ENCODE assay signal across 32 cellular contexts in genomic region chr5:93609756-93610155, GRCh38. TPM values are rescaled to one million over a fixed set of nuclear protein-coding genes. Genes with fewer than 3 reads are reported as not detected.
"Had no signal": no experiment of that assay in that cellular context is flagged by ENCODE, and none has a peak within 500 bp of the region (broad histone marks: within the 10 kb centered on the region; RNA-seq: fewer than 3 reads in every experiment).

No MANE protein-coding gene starts in this region.

- DNase-seq: activated CD4-positive, alpha-beta T cell treated with anti-CD3 and anti-CD28 coated beads, Interleukin-2, amount 10 ng/mL, durations not matched to agents 7 days and 5 days; activated CD4-positive, alpha-beta T cell treated with anti-CD3 and anti-CD28 coated beads, Interleukin-2, amount 50 U/mL, for 48 hours; activated CD8-positive, alpha-beta T cell treated with anti-CD3 and anti-CD28 coated beads, Interleukin-2, amount 10 ng/mL, durations not matched to agents 7 days and 5 days; activated gamma-delta T cell; activated naive CD4-positive, alpha-beta T cell treated with Interleukin-2 at 50 U/mL for 16 hours; activated naive CD8-positive, alpha-beta T cell treated with anti-CD3 and anti-CD28 coated beads, Interleukin-2, amount 10 ng/mL, durations not matched to agents 7 days and 5 days; activated T-cell treated with anti-CD3 and anti-CD28 coated beads, Interleukin-2, amount 50 U/mL, for 24 hours; amygdala; NCI-H1092 treated with DMSO at 0.1 percent for 48 hours; NCI-H1417; NCI-H146; NCI-H187; NCI-H2029 treated with DMSO at 0.1 percent for 48 hours; NCI-H2107; NCI-H2171 treated with DMSO at 0.1 percent for 48 hours; NCI-H2227 treated with DMSO at 0.1 percent for 48 hours; NCI-H446; NCI-H510A treated with DMSO at 0.1 percent for 48 hours; NCI-H526 treated with DMSO at 0.1 percent for 48 hours; RPMI8226; SHP77 treated with DMSO at 0.1 percent for 48 hours; SK-N-SH had no signal

- H3K4me3 Mint-ChIP-seq: activated CD4-positive, alpha-beta T cell treated with anti-CD3 and anti-CD28 coated beads, Interleukin-2, amount 10 ng/mL, durations not matched to agents 7 days and 5 days; activated CD8-positive, alpha-beta T cell treated with anti-CD3 and anti-CD28 coated beads, Interleukin-2, amount 10 ng/mL, durations not matched to agents 7 days and 5 days; activated naive CD4-positive, alpha-beta T cell treated with anti-CD3 and anti-CD28 coated beads, Interleukin-2, amount 50 U/mL, for 24 hours; activated naive CD8-positive, alpha-beta T cell treated with anti-CD3 and anti-CD28 coated beads, Interleukin-2, amount 10 ng/mL, durations not matched to agents 7 days and 5 days; activated T-cell treated with anti-CD3 and anti-CD28 coated beads, Interleukin-2, amount 50 U/mL, for 24 hours; T-helper 1 cell treated with Interleukin-12 subunit alpha and Interleukin-12 subunit beta and Interleukin-4 antibody, amounts not matched to agents 30 μg/mL and 1 μg/mL, for 36 hours; T-helper 2 cell treated with Interferon-gamma antibody and Interleukin-4, amounts not matched to agents 5 μg/mL and 100 μg/mL, for 36 hours had no signal

- H3K4me1 ChIP-seq: breast epithelium had no signal

- H3K4me2 ChIP-seq: KMS-11, SK-N-SH had no signal

- H3K9me3 ChIP-seq: ascending aorta, breast epithelium, SJSA1, SK-N-SH had no signal

- H3K27ac ChIP-seq: ascending aorta, breast epithelium, KMS-11, SJSA1 had no signal

- H3K36me3 ChIP-seq: ascending aorta, breast epithelium, SJSA1 had no signal

- H3K4me3 ChIP-seq: ascending aorta, breast epithelium, SJSA1 had no signal

- H3K27ac Mint-ChIP-seq: activated CD4-positive, alpha-beta T cell treated with anti-CD3 and anti-CD28 coated beads, Interleukin-2, amount 10 ng/mL, durations not matched to agents 7 days and 5 days; activated CD8-positive, alpha-beta T cell treated with anti-CD3 and anti-CD28 coated beads, Interleukin-2, amount 10 ng/mL, durations not matched to agents 7 days and 5 days; activated naive CD4-positive, alpha-beta T cell treated with anti-CD3 and anti-CD28 coated beads, Interleukin-2, amount 50 U/mL, for 24 hours; activated naive CD8-positive, alpha-beta T cell treated with anti-CD3 and anti-CD28 coated beads, Interleukin-2, amount 10 ng/mL, durations not matched to agents 7 days and 5 days; activated T-cell treated with anti-CD3 and anti-CD28 coated beads, Interleukin-2, amount 50 U/mL, for 24 hours; activated T-helper 2 cell treated with anti-CD3 and anti-CD28 coated beads, Interferon-gamma antibody, Interleukin-2, Interleukin-4, amounts not matched to agents 10 μg/mL and 5 μg/mL and 100 μg/mL, durations not matched to agents 14 hours and 24 hours and 36 hours; T-helper 1 cell treated with Interleukin-12 subunit alpha and Interleukin-12 subunit beta and Interleukin-4 antibody, amounts not matched to agents 30 μg/mL and 1 μg/mL, for 36 hours; T-helper 2 cell treated with Interferon-gamma antibody and Interleukin-4, amounts not matched to agents 5 μg/mL and 100 μg/mL, for 36 hours had no signal

- FAIRE-seq: TTC549 had no signal

- H3K9me3 Mint-ChIP-seq: activated CD4-positive, alpha-beta T cell treated with anti-CD3 and anti-CD28 coated beads, Interleukin-2, amount 10 ng/mL, durations not matched to agents 7 days and 5 days; activated T-helper 2 cell treated with anti-CD3 and anti-CD28 coated beads, Interferon-gamma antibody, Interleukin-2, Interleukin-4, amounts not matched to agents 10 μg/mL and 5 μg/mL and 100 μg/mL, durations not matched to agents 14 hours and 24 hours and 36 hours; T-helper 1 cell treated with Interleukin-12 subunit alpha and Interleukin-12 subunit beta and Interleukin-4 antibody, amounts not matched to agents 30 μg/mL and 1 μg/mL, for 36 hours; T-helper 2 cell treated with Interferon-gamma antibody and Interleukin-4, amounts not matched to agents 5 μg/mL and 100 μg/mL, for 36 hours had no signal

- ATAC-seq: activated CD8-positive, alpha-beta T cell treated with anti-CD3 and anti-CD28 coated beads, Interleukin-2, amount 10 ng/mL, durations not matched to agents 7 days and 5 days; Panc1 had no signal

RNA-seq across cellular contexts. Expression of gene NR2F1, which starts 26.7 kb away (rescaled TPM):
- total RNA-seq: activated CD4-positive, alpha-beta T cell treated with anti-CD3 and anti-CD28 coated beads, Interleukin-2, amount 10 ng/mL, durations not matched to agents 7 days and 5 days; activated CD8-positive, alpha-beta T cell treated with anti-CD3 and anti-CD28 coated beads, Interleukin-2, amount 10 ng/mL, durations not matched to agents 7 days and 5 days; activated naive CD8-positive, alpha-beta T cell treated with anti-CD3 and anti-CD28 coated beads, Interleukin-2, amount 10 ng/mL, durations not matched to agents 7 days and 5 days; activated T-helper 2 cell treated with anti-CD3 and anti-CD28 coated beads, Interferon-gamma antibody, Interleukin-2, Interleukin-4, amounts not matched to agents 10 μg/mL and 5 μg/mL and 100 μg/mL, durations not matched to agents 14 hours and 24 hours and 36 hours had no signal

RNA-seq across cellular contexts. Expression of gene NR2F1-AS1, which starts 28.7 kb away (rescaled TPM):
- total RNA-seq: activated CD4-positive, alpha-beta T cell treated with anti-CD3 and anti-CD28 coated beads, Interleukin-2, amount 10 ng/mL, durations not matched to agents 7 days and 5 days; activated CD8-positive, alpha-beta T cell treated with anti-CD3 and anti-CD28 coated beads, Interleukin-2, amount 10 ng/mL, durations not matched to agents 7 days and 5 days; activated naive CD8-positive, alpha-beta T cell treated with anti-CD3 and anti-CD28 coated beads, Interleukin-2, amount 10 ng/mL, durations not matched to agents 7 days and 5 days; activated T-helper 2 cell treated with anti-CD3 and anti-CD28 coated beads, Interferon-gamma antibody, Interleukin-2, Interleukin-4, amounts not matched to agents 10 μg/mL and 5 μg/mL and 100 μg/mL, durations not matched to agents 14 hours and 24 hours and 36 hours had no signal
